12 cellular contexts compared by ENCODE assay signal in the genomic region with DNA sequence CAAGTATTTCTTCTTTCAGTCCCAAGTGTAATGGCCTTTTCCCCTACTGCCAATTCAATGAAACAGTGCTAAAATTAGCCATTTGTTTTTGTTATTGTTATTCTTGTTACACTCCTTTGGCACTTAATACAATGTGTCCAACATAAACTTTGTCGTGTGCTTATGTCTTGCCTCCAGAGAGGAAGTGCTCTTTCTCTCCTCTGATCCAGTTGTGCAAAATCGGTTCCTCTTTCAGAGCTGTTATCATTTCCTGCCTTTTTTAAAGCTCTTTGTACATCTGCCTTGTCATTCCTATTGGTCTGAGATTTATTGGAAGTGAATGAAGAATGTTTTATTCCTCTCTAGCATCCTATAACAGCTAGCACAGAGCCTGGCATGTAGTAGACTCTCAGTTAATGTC.
A peak's percentile ranks its signal among the peaks of the same experiment; 100 is the strongest.
DNase-seq lines count a peak whose midpoint lies in the region; ATAC-seq, FAIRE-seq and TF ChIP-seq lines count a peak whose summit lies in the region.
"Had no signal": no experiment of that assay in that cellular context is flagged by ENCODE, and none has a peak within 500 bp of the region (broad histone marks: within the 10 kb centered on the region; RNA-seq: fewer than 3 reads in every experiment).

No MANE protein-coding gene starts in this region.

- no peak overlapping the region for H3K27ac Mint-ChIP-seq in activated T-cell treated with anti-CD3 and anti-CD28 coated beads, Interleukin-2, amount 50 U/mL, for 24 hours

- H3K27ac ChIP-seq in OCI-LY7 (ENCODE audit: low read depth, low read length, poor library complexity, severe bottlenecking) (peak overlapping the region; percentile 13), neutrophil (peak overlapping the region; percentile 84)
- H3K27ac ChIP-seq: tibial nerve had no signal

- no TSS peak for BruUV-seq in OCI-LY7 (replicated peaks; lab: Mats Ljungman, UMichigan)

- H3K27me3 Mint-ChIP-seq in activated T-cell treated with anti-CD3 and anti-CD28 coated beads, Interleukin-2, amount 50 U/mL, for 24 hours: no peaks in the 10 kb centered on the region

- H3K9me3 Mint-ChIP-seq in activated T-cell treated with anti-CD3 and anti-CD28 coated beads, Interleukin-2, amount 50 U/mL, for 24 hours: peaks cover 13% of the 10 kb centered on the region

- peaks cover 11% of the 10 kb centered on the region for H3K4me1 Mint-ChIP-seq in activated T-cell treated with anti-CD3 and anti-CD28 coated beads, Interleukin-2, amount 50 U/mL, for 24 hours (ENCODE audit: low read depth)

- intact Hi-C loops in OCI-LY7 (cut with micrococcal nuclease; ENCODE audit: unreplicated experiment): no loop called here

- peaks cover 16% of the 10 kb centered on the region; the same call in 1 of the 2 replicates for H3K9me3 ChIP-seq in OCI-LY7 (ENCODE audit: low read length)
- H3K9me3 ChIP-seq in neutrophil: no peaks in the 10 kb centered on the region

- H3K4me3 ChIP-seq in OCI-LY7 (ENCODE audit: low read depth, low read length, poor library complexity, severe bottlenecking) (peak overlapping the region; percentile 3), neutrophil (ENCODE audit: low read depth in 1 of 2, low read length in 1 of 2) (no peak overlapping the region)
- H3K4me3 ChIP-seq: tibial nerve had no signal

- no peak overlapping the region for H3K4me3 Mint-ChIP-seq in activated T-cell treated with anti-CD3 and anti-CD28 coated beads, Interleukin-2, amount 50 U/mL, for 24 hours

- DNase-seq in GM18507 (ENCODE audit: extremely low spot score, insufficient read length, low read depth): no peak
- DNase-seq in OCI-LY7 (ENCODE audit: low spot score): peak; percentile 74
- no peak for DNase-seq in stimulated activated naive CD8-positive, alpha-beta T cell treated with anti-CD3 and anti-CD28 coated beads, Interleukin-15, Interleukin-2, amounts not matched to agents 100 U/mL and 50 U/mL, for 24 hours
- no peak for DNase-seq in activated T-cell treated with anti-CD3 and anti-CD28 coated beads, Interleukin-2, amount 50 U/mL, for 24 hours
- DNase-seq: activated naive CD4-positive, alpha-beta T cell; glutamatergic neuron; left colon had no signal

- no peaks in the 10 kb centered on the region for H3K36me3 Mint-ChIP-seq in activated T-cell treated with anti-CD3 and anti-CD28 coated beads, Interleukin-2, amount 50 U/mL, for 24 hours (ENCODE audit: low read depth)

- FAIRE-seq in GM18507 (lab: Jason Lieb, UNC): peak; percentile 82

- CTCF ChIA-PET in OCI-LY7 (lab: Charles Lee; ENCODE audit: unreplicated experiment): no interaction called here

- H4K20me1 ChIP-seq in OCI-LY7 (ENCODE audit: insufficient read depth, low read length): no peaks in the 10 kb centered on the region

- peak overlapping the region; percentile 46 for H3K4me2 ChIP-seq in OCI-LY7 (ENCODE audit: low read length)

- H3K36me3 ChIP-seq in OCI-LY7 (ENCODE audit: insufficient read depth, low read length): no peaks in the 10 kb centered on the region
- no peaks in the 10 kb centered on the region for H3K36me3 ChIP-seq in neutrophil
- H3K36me3 ChIP-seq: tibial nerve had no signal

- no peaks in the 10 kb centered on the region for H3K27me3 ChIP-seq in neutrophil
- H3K27me3 ChIP-seq: tibial nerve had no signal

- no peak for TF ChIP-seq CTCF in OCI-LY7 (conservative IDR thresholded peaks at IDR 0.05; ENCODE audit: low read length)
- TF ChIP-seq CTCF in neutrophil (IDR thresholded peaks at IDR 0.05): no peak

- H3K4me1 ChIP-seq in OCI-LY7 (ENCODE audit: insufficient read depth, low read length, poor library complexity, severe bottlenecking) (peaks cover 37% of the 10 kb centered on the region), neutrophil (ENCODE audit: control insufficient read depth in 1 of 2, insufficient read depth in 1 of 2, low read depth in 1 of 2, low read length in 1 of 2) (peaks cover 33 to 48% of the 10 kb centered on the region in 2 experiments)

- peak overlapping the region; percentile 61; the same call in 1 of the 2 replicates for H2AFZ ChIP-seq in OCI-LY7 (ENCODE audit: low read length)

- POLR2A ChIA-PET in OCI-LY7 (lab: Charles Lee): no interaction called here

- H3K79me2 ChIP-seq in OCI-LY7 (ENCODE audit: insufficient read depth, low read depth, low read length): no peaks in the 10 kb centered on the region

- no peaks in the 10 kb centered on the region for H3K9me2 ChIP-seq in OCI-LY7 (ENCODE audit: insufficient read depth, low read length)

- ATAC-seq in HG03159 (IDR thresholded peaks at IDR 0.05; ENCODE audit: unreplicated experiment): peak; percentile 57
- ATAC-seq in stimulated activated naive CD8-positive, alpha-beta T cell treated with anti-CD3 and anti-CD28 coated beads, Interleukin-15, Interleukin-2, amounts not matched to agents 100 U/mL and 50 U/mL, for 24 hours: no peak
- no peak for ATAC-seq in HG02798 (IDR thresholded peaks at IDR 0.05; ENCODE audit: poor library complexity, unreplicated experiment)
- ATAC-seq: HCT116, left colon had no signal
